Comparison of ENCODE assay signal across 1 cellular context in the genomic region with DNA sequence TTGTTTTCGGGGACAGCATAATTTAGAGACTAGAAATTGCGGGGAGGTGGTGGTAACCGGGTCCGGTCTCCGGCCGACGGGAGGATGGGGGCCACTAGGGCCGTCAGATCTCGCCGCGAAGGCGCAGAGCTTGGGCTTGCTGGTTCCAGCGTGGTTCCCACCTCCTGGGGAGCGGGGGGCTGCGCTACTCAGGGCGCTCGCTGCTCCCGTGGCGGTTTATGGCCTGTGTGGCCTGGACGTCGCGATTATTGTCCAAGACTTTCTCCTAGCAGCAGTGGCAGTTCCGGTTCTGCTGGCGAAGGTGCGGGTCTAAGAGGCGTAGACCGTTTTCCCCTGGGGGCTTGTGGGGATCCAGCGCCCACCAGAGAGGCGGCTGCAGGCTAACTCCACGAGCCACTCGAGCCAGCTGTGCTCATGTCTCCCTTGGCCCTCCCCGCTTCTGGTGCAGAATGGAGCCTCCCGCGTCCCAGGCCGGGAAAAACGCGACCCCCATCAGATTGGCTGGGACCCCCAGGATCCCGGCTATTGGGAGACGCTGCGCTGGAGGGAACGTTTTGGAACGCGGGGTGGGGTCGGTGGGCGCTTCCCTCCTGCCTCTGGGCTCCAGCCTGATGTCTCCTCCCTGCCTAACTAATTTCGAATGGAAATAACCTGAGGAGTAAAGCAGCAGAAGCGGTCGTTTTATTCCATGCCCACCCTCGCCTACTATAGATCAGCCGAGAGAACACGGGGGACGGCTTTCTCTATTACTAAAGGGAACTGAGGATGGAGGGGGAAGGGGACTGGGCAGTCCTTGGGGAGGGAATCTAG.
TF ChIP-seq lines count a peak whose summit lies in the region.

No MANE protein-coding gene starts in this region.

TF ChIP-seq in HepG2, 621 proteins besides CTCF, POLR2A, EP300 and RAD21:
- TF ChIP-seq, protein P1, sequence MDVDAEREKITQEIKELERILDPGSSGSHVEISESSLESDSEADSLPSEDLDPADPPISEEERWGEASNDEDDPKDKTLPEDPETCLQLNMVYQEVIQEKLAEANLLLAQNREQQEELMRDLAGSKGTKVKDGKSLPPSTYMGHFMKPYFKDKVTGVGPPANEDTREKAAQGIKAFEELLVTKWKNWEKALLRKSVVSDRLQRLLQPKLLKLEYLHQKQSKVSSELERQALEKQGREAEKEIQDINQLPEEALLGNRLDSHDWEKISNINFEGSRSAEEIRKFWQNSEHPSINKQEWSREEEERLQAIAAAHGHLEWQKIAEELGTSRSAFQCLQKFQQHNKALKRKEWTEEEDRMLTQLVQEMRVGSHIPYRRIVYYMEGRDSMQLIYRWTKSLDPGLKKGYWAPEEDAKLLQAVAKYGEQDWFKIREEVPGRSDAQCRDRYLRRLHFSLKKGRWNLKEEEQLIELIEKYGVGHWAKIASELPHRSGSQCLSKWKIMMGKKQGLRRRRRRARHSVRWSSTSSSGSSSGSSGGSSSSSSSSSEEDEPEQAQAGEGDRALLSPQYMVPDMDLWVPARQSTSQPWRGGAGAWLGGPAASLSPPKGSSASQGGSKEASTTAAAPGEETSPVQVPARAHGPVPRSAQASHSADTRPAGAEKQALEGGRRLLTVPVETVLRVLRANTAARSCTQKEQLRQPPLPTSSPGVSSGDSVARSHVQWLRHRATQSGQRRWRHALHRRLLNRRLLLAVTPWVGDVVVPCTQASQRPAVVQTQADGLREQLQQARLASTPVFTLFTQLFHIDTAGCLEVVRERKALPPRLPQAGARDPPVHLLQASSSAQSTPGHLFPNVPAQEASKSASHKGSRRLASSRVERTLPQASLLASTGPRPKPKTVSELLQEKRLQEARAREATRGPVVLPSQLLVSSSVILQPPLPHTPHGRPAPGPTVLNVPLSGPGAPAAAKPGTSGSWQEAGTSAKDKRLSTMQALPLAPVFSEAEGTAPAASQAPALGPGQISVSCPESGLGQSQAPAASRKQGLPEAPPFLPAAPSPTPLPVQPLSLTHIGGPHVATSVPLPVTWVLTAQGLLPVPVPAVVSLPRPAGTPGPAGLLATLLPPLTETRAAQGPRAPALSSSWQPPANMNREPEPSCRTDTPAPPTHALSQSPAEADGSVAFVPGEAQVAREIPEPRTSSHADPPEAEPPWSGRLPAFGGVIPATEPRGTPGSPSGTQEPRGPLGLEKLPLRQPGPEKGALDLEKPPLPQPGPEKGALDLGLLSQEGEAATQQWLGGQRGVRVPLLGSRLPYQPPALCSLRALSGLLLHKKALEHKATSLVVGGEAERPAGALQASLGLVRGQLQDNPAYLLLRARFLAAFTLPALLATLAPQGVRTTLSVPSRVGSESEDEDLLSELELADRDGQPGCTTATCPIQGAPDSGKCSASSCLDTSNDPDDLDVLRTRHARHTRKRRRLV (CRISPR knock-in tag; IDR thresholded peaks at IDR 0.05): no peak
- TF ChIP-seq HDAC6 (IDR thresholded peaks at IDR 0.05; ENCODE audit: low read depth, low read length): no peak
- TF ChIP-seq SOX13 (IDR thresholded peaks at IDR 0.05): no peak
- no peak for TF ChIP-seq SOX13 (CRISPR knock-in tag; conservative IDR thresholded peaks at IDR 0.05 in 1 of 2, IDR thresholded peaks at IDR 0.05 in 1 of 2)
- no peak for TF ChIP-seq MEIS1 (CRISPR knock-in tag; IDR thresholded peaks at IDR 0.05; ENCODE audit: borderline replicate concordance)
- no peak for TF ChIP-seq FOXM1 (CRISPR knock-in tag; IDR thresholded peaks at IDR 0.05)
- TF ChIP-seq ZNF652 (CRISPR knock-in tag; IDR thresholded peaks at IDR 0.05; ENCODE audit: borderline replicate concordance, low read depth): no peak
- TF ChIP-seq U2AF1 (optimal IDR thresholded peaks at IDR 0.05; ENCODE audit: low read depth, low read length): no peak
- TF ChIP-seq ZIK1 (CRISPR knock-in tag; IDR thresholded peaks at IDR 0.05; ENCODE audit: borderline replicate concordance, low read depth): no peak
- TF ChIP-seq SNAPC2 (CRISPR knock-in tag; IDR thresholded peaks at IDR 0.05): no peak
- no peak for TF ChIP-seq TGIF2 (CRISPR knock-in tag; IDR thresholded peaks at IDR 0.05)
- no peak for TF ChIP-seq ZNF598 (CRISPR knock-in tag; IDR thresholded peaks at IDR 0.05; ENCODE audit: borderline replicate concordance)
- TF ChIP-seq SMAD3 (CRISPR knock-in tag; IDR thresholded peaks at IDR 0.05): no peak
- no peak for TF ChIP-seq ZNF672 (CRISPR knock-in tag; IDR thresholded peaks at IDR 0.05)
- TF ChIP-seq UBTF (CRISPR knock-in tag; IDR thresholded peaks at IDR 0.05): no peak
